In the genomic region with DNA sequence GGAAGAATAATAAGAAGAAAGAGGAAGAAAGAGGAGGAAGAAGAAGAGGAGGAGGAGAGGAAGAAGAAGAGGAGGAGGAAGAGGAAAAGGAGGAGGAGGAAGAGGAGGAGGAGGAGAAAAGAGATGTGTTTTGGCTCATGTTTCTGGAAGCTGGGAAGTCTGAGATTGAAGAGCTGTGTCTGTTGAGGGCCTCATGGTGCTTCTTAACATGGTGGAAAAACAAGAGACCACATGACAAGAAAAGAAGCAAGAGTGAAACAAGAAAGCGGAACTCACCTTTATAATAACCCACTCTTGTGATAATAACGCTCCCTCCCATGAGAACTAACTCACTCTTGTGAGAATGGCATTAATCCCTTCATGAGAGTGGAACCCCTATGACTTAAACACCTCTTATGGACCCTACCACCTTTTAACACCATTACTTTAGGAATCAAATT, we compare ENCODE assay signal across 16 cellular contexts. TPM values are rescaled to one million over a fixed set of nuclear protein-coding genes. Genes with fewer than 3 reads are reported as not detected.
DNase-seq lines count a peak whose midpoint lies in the region; ATAC-seq and TF ChIP-seq lines count a peak whose summit lies in the region.
"Had no signal": no experiment of that assay in that cellular context is flagged by ENCODE, and none has a peak within 500 bp of the region (broad histone marks: within the 10 kb centered on the region; RNA-seq: fewer than 3 reads in every experiment).

No MANE protein-coding gene starts in this region.

- CTCF ChIA-PET in activated B cell treated with CpG ODN at 0.5 μM for 24 hours (lab: Charles Lee) = interaction anchor here (1.2 kb wide), 1 partner anchor 28 kb away, joined by 3 read pairs; no protein-coding TSS in a partner anchor
- CTCF ChIA-PET in CD4-positive, alpha-beta T cell (lab: Charles Lee) = no interaction called here

- no peaks in the 10 kb centered on the region for H3K4me1 ChIP-seq in tibial artery

- peaks cover 6% of the 10 kb centered on the region for H3K27me3 Mint-ChIP-seq in activated B cell treated with CpG ODN at 0.5 μM for 24 hours
- H3K27me3 Mint-ChIP-seq in CD4-positive, alpha-beta T cell = peaks cover 15% of the 10 kb centered on the region
- peaks cover 5% of the 10 kb centered on the region for H3K27me3 Mint-ChIP-seq in activated naive CD8-positive, alpha-beta T cell treated with anti-CD3 and anti-CD28 coated beads, Interleukin-2, amount 50 U/mL, for 24 hours

- no peak overlapping the region for H3K4me3 Mint-ChIP-seq in activated B cell treated with CpG ODN at 0.5 μM for 24 hours
- no peak overlapping the region for H3K4me3 Mint-ChIP-seq in CD4-positive, alpha-beta T cell
- H3K4me3 Mint-ChIP-seq in activated naive CD8-positive, alpha-beta T cell treated with anti-CD3 and anti-CD28 coated beads, Interleukin-2, amount 50 U/mL, for 24 hours = no peak overlapping the region
- H3K4me3 Mint-ChIP-seq: activated CD4-positive, alpha-beta memory T cell treated with anti-CD3 and anti-CD28 coated beads for 36 hours; activated naive CD4-positive, alpha-beta T cell treated with anti-CD3 and anti-CD28 coated beads, Interleukin-2, amount 50 U/mL, for 24 hours had no signal

- TF ChIP-seq CTCF in activated B cell treated with CpG ODN at 0.5 μM for 24 hours (IDR thresholded peaks at IDR 0.05) (no peak), tibial artery (IDR thresholded peaks at IDR 0.05) (no peak)
- no peak for TF ChIP-seq CTCF in CD4-positive, alpha-beta T cell (IDR thresholded peaks at IDR 0.05)

- no peaks in the 10 kb centered on the region for H3K36me3 ChIP-seq in tibial artery

- H3K4me1 Mint-ChIP-seq in activated B cell treated with CpG ODN at 0.5 μM for 24 hours = peaks cover 24% of the 10 kb centered on the region
- H3K4me1 Mint-ChIP-seq in CD4-positive, alpha-beta T cell (ENCODE audit: low read depth) = peaks cover 8% of the 10 kb centered on the region
- H3K4me1 Mint-ChIP-seq in activated naive CD8-positive, alpha-beta T cell treated with anti-CD3 and anti-CD28 coated beads, Interleukin-2, amount 50 U/mL, for 24 hours = peaks cover 5% of the 10 kb centered on the region

- ATAC-seq in GM18858 (IDR thresholded peaks at IDR 0.05; ENCODE audit: unreplicated experiment) = peak; percentile 30
- peak; percentile 64 for ATAC-seq in GM21526 (IDR thresholded peaks at IDR 0.05; ENCODE audit: low FRiP score, unreplicated experiment)
- ATAC-seq in HG03159 (IDR thresholded peaks at IDR 0.05; ENCODE audit: unreplicated experiment) = peak; percentile 66
- ATAC-seq in activated B cell treated with CpG ODN at 0.5 μM for 24 hours (ENCODE audit: low read depth) = peak; percentile 77
- no peak for ATAC-seq in CD4-positive, alpha-beta T cell (ENCODE audit: poor library complexity)
- no peak for ATAC-seq in activated naive CD8-positive, alpha-beta T cell treated with anti-CD3 and anti-CD28 coated beads, Interleukin-2, amount 50 U/mL, for 24 hours

- POLR2A ChIA-PET in activated B cell treated with CpG ODN at 0.5 μM for 24 hours (lab: Charles Lee) = interaction anchor here (1.0 kb wide), 1 partner anchor 43 kb away, joined by 7 read pairs; a partner anchor contains a TSS
- POLR2A ChIA-PET in CD4-positive, alpha-beta T cell (lab: Charles Lee) = no interaction called here

- no peaks in the 10 kb centered on the region for H3K9me3 Mint-ChIP-seq in activated B cell treated with CpG ODN at 0.5 μM for 24 hours
- H3K9me3 Mint-ChIP-seq in CD4-positive, alpha-beta T cell = no peaks in the 10 kb centered on the region
- H3K9me3 Mint-ChIP-seq in activated naive CD8-positive, alpha-beta T cell treated with anti-CD3 and anti-CD28 coated beads, Interleukin-2, amount 50 U/mL, for 24 hours = no peaks in the 10 kb centered on the region
- H3K9me3 Mint-ChIP-seq: activated CD4-positive, alpha-beta memory T cell treated with anti-CD3 and anti-CD28 coated beads for 36 hours; activated naive CD4-positive, alpha-beta T cell treated with anti-CD3 and anti-CD28 coated beads, Interleukin-2, amount 50 U/mL, for 24 hours had no signal

- H3K27ac ChIP-seq in CD4-positive, alpha-beta T cell (ENCODE audit: low read depth, low read length) = no peak overlapping the region
- no peak overlapping the region for H3K27ac ChIP-seq in tibial artery
- H3K27ac ChIP-seq: C4-2B had no signal

- DNase-seq in activated B cell treated with CpG ODN at 0.5 μM for 24 hours (no peak), tibial artery (no peak)
- DNase-seq in CD4-positive, alpha-beta T cell = no peak
- DNase-seq in activated naive CD8-positive, alpha-beta T cell treated with anti-CD3 and anti-CD28 coated beads, Interleukin-2, amount 50 U/mL, for 24 hours = no peak
- DNase-seq in effector CD8-positive, alpha-beta T cell (lab: John Stamatoyannopoulos, UW) = no peak
- DNase-seq: activated CD4-positive, alpha-beta memory T cell treated with anti-CD3 and anti-CD28 coated beads for 36 hours; cerebellar nuclear complex; NCI-H1417 treated with DMSO at 0.1 percent for 48 hours; stimulated activated CD4-positive, alpha-beta T cell treated with anti-CD3 and anti-CD28 coated beads, Interleukin-1b, Interleukin-23, amount 100 ng/mL, for 48 hours; stimulated activated naive CD4-positive, alpha-beta T cell treated with Interleukin-2 at 50 U/mL for 16 hours; T-helper 1 cell had no signal

- H3K4me3 ChIP-seq in tibial artery = no peak overlapping the region

- no peaks in the 10 kb centered on the region for H3K27me3 ChIP-seq in CD4-positive, alpha-beta T cell (ENCODE audit: control insufficient read depth, insufficient read depth, low read length)
- peaks cover 0 to 9% of the 10 kb centered on the region in 2 donors for H3K27me3 ChIP-seq in tibial artery

- H3K27ac Mint-ChIP-seq in activated B cell treated with CpG ODN at 0.5 μM for 24 hours = peak overlapping the region; percentile 73
- no peak overlapping the region for H3K27ac Mint-ChIP-seq in CD4-positive, alpha-beta T cell
- no peak overlapping the region for H3K27ac Mint-ChIP-seq in activated naive CD8-positive, alpha-beta T cell treated with anti-CD3 and anti-CD28 coated beads, Interleukin-2, amount 50 U/mL, for 24 hours
- H3K27ac Mint-ChIP-seq: activated CD4-positive, alpha-beta memory T cell treated with anti-CD3 and anti-CD28 coated beads for 36 hours; activated naive CD4-positive, alpha-beta T cell treated with anti-CD3 and anti-CD28 coated beads, Interleukin-2, amount 50 U/mL, for 24 hours had no signal

- no peaks in the 10 kb centered on the region for H3K9me3 ChIP-seq in CD4-positive, alpha-beta T cell (ENCODE audit: control insufficient read depth, low read length)
- no peaks in the 10 kb centered on the region for H3K9me3 ChIP-seq in tibial artery

- H3K36me3 Mint-ChIP-seq in activated B cell treated with CpG ODN at 0.5 μM for 24 hours (ENCODE audit: low read depth) = no peaks in the 10 kb centered on the region
- H3K36me3 Mint-ChIP-seq in CD4-positive, alpha-beta T cell (ENCODE audit: low read depth) = no peaks in the 10 kb centered on the region
- no peaks in the 10 kb centered on the region for H3K36me3 Mint-ChIP-seq in activated naive CD8-positive, alpha-beta T cell treated with anti-CD3 and anti-CD28 coated beads, Interleukin-2, amount 50 U/mL, for 24 hours (ENCODE audit: low read depth)
- H3K36me3 Mint-ChIP-seq: activated CD4-positive, alpha-beta memory T cell treated with anti-CD3 and anti-CD28 coated beads for 36 hours; activated naive CD4-positive, alpha-beta T cell treated with anti-CD3 and anti-CD28 coated beads, Interleukin-2, amount 50 U/mL, for 24 hours had no signal

- intact Hi-C loops in activated B cell treated with CpG ODN at 0.5 μM for 24 hours (cut with micrococcal nuclease) = loop anchor here (1.0 to 10.0 kb wide), 6 partner anchors 27 to 1287 kb away; partner anchors contain the start of genes INSL6, RANBP6 and UHRF2
- intact Hi-C loops in CD4-positive, alpha-beta T cell (cut with DNase I, micrococcal nuclease) = loop anchor here in 1 of 2 experiments (5.0 kb wide), 3 partner anchors 34 to 256 kb away; partner anchors contain the start of gene RANBP6
- intact Hi-C loops in tibial artery (cut with DNase I; ENCODE audit: low total_unique reads) = loop anchor here (10.0 kb wide), 1 partner anchor 253 kb away; no protein-coding TSS in a partner anchor

RNA-seq across cellular contexts. Expression of gene RANBP6, which starts 36.1 kb away (rescaled TPM):
- total RNA-seq in activated B cell treated with CpG ODN at 0.5 μM for 24 hours = 21.6 and 22.5 TPM in 2 replicates
- 10 to 100 TPM; 36.7 to 40.6 TPM for total RNA-seq in CD4-positive, alpha-beta T cell

Comparison
In these comparisons a context has a peak if more than half of its experiments do, and no peak if none do; other contexts are left out.
1. ATAC-seq: peak in GM18858 (single experiment), GM21526 (single experiment), HG03159 (single experiment) and activated B cell treated with CpG ODN at 0.5 μM for 24 hours (single experiment); none in CD4-positive, alpha-beta T cell (single experiment) and activated naive CD8-positive, alpha-beta T cell treated with anti-CD3 and anti-CD28 coated beads, Interleukin-2, amount 50 U/mL, for 24 hours (single experiment).